In genomic region chr19:43534811-43535761, GRCh38 we compare ENCODE assay signal across 1 cellular context.
TF ChIP-seq lines count a peak whose summit lies in the region.

No MANE protein-coding gene starts in this region.

TF ChIP-seq in HepG2, 621 proteins besides CTCF, POLR2A, EP300 and RAD21:
- TF ChIP-seq SMC3 (IDR thresholded peaks at IDR 0.05; ENCODE audit: low read length) (0 out of 2 replicates have a peak, but pooled peaks have one; percentile 14), ZNF768 (CRISPR knock-in tag; IDR thresholded peaks at IDR 0.05) (peak; percentile 12; the same call in 1 of the 2 replicates), XRCC5 (optimal IDR thresholded peaks at IDR 0.05; ENCODE audit: low read length) (peak; percentile 32), HNRNPK (IDR thresholded peaks at IDR 0.05; ENCODE audit: low read depth, low read length, poor library complexity, severe bottlenecking) (peak; percentile 17), HNRNPL (IDR thresholded peaks at IDR 0.05; ENCODE audit: low read depth, low read length) (0 out of 2 replicates have a peak, but pooled peaks have one; percentile 52), GRHL1 (CRISPR knock-in tag; conservative IDR thresholded peaks at IDR 0.05) (no peak), MAZ (IDR thresholded peaks at IDR 0.05; ENCODE audit: borderline replicate concordance, low read depth, low read length) (no peak), MAZ (CRISPR knock-in tag; IDR thresholded peaks at IDR 0.05; ENCODE audit: low read depth) (no peak), ZNF687 (CRISPR knock-in tag; IDR thresholded peaks at IDR 0.05) (0 out of 2 replicates have a peak, but pooled peaks have one; percentile 11), ARID4A (CRISPR knock-in tag; IDR thresholded peaks at IDR 0.05; ENCODE audit: borderline replicate concordance) (no peak), STAG1 (CRISPR knock-in tag; IDR thresholded peaks at IDR 0.05) (peak; percentile 46), E2F5 (CRISPR knock-in tag; conservative IDR thresholded peaks at IDR 0.05) (no peak), AGO2 (optimal IDR thresholded peaks at IDR 0.05; ENCODE audit: low read depth, low read length) (peak; percentile 48), MTERF4 (CRISPR knock-in tag; IDR thresholded peaks at IDR 0.05) (no peak), HNRNPLL (IDR thresholded peaks at IDR 0.05; ENCODE audit: low read depth, low read length, poor library complexity, severe bottlenecking) (peak; percentile 18), SRSF1 (optimal IDR thresholded peaks at IDR 0.05; ENCODE audit: low read depth, low read length) (no peak), RBM22 (optimal IDR thresholded peaks at IDR 0.05; ENCODE audit: low read length) (peak; percentile 33), ZBTB33 (CRISPR knock-in tag; IDR thresholded peaks at IDR 0.05) (peak; percentile 78; the same call in 1 of the 2 replicates), ZNF598 (CRISPR knock-in tag; IDR thresholded peaks at IDR 0.05; ENCODE audit: borderline replicate concordance) (no peak), ZBTB38 (CRISPR knock-in tag; IDR thresholded peaks at IDR 0.05) (0 out of 2 replicates have a peak, but pooled peaks have one; percentile 45), ZNF747 (CRISPR knock-in tag; IDR thresholded peaks at IDR 0.05; ENCODE audit: borderline replicate concordance) (no peak)
TF ChIP-seq in HepG2: peak in this region for 12.
